In genomic region chr19:6138066-6138465, GRCh38 we compare ENCODE assay signal across 24 cellular contexts. TPM values are rescaled to one million over a fixed set of nuclear protein-coding genes. Genes with fewer than 3 reads are reported as not detected.
DNase-seq lines count a peak whose midpoint lies in the region; ATAC-seq lines count a peak whose summit lies in the region.
"Had no signal": no experiment of that assay in that cellular context is flagged by ENCODE, and none has a peak within 500 bp of the region (broad histone marks: within the 10 kb centered on the region; RNA-seq: fewer than 3 reads in every experiment).

No MANE protein-coding gene starts in this region.

- H3K4me1 Mint-ChIP-seq in memory B cell (peaks cover 8% of the 10 kb centered on the region), immature natural killer cell (no peaks in the 10 kb centered on the region)
- H3K4me1 Mint-ChIP-seq: activated naive CD8-positive, alpha-beta T cell treated with anti-CD3 and anti-CD28 coated beads for 36 hours had no signal

- no peaks in the 10 kb centered on the region for H3K4me1 ChIP-seq in adipocyte (ENCODE audit: control insufficient read depth, insufficient read depth, low read length)
- H3K4me1 ChIP-seq: BE2C, right atrium auricular region, spleen had no signal

- H3K9me3 Mint-ChIP-seq in memory B cell (peaks cover 2% of the 10 kb centered on the region), immature natural killer cell (no peaks in the 10 kb centered on the region)
- H3K9me3 Mint-ChIP-seq: activated naive CD8-positive, alpha-beta T cell treated with anti-CD3 and anti-CD28 coated beads for 36 hours had no signal

- ATAC-seq in memory B cell (ENCODE audit: low read depth) (no peak), HG02840 (IDR thresholded peaks at IDR 0.05; ENCODE audit: low FRiP score, unreplicated experiment) (no peak)

- H3K36me3 ChIP-seq in adipocyte (ENCODE audit: control insufficient read depth, insufficient read depth, low read length, severe bottlenecking): no peaks in the 10 kb centered on the region
- H3K36me3 ChIP-seq: BE2C, right atrium auricular region, spleen, thoracic aorta had no signal

- H3K36me3 Mint-ChIP-seq in memory B cell: no peaks in the 10 kb centered on the region
- H3K36me3 Mint-ChIP-seq in immature natural killer cell: no peaks in the 10 kb centered on the region
- H3K36me3 Mint-ChIP-seq: activated naive CD8-positive, alpha-beta T cell treated with anti-CD3 and anti-CD28 coated beads for 36 hours had no signal

- no peaks in the 10 kb centered on the region for H3K9me3 ChIP-seq in adipocyte (ENCODE audit: control insufficient read depth, low read length)
- H3K9me3 ChIP-seq: right atrium auricular region, spleen, thoracic aorta had no signal

- H3K4me3 ChIP-seq in adipocyte (ENCODE audit: low read length): no peak overlapping the region
- H3K4me3 ChIP-seq: right atrium auricular region, spleen, thoracic aorta had no signal

- H3K27me3 ChIP-seq in adipocyte (replicated peaks; ENCODE audit: control insufficient read depth, insufficient read depth, low read length): no peaks in the 10 kb centered on the region
- H3K27me3 ChIP-seq: BE2C, right atrium auricular region had no signal

- DNase-seq in COLO829 (ENCODE audit: low spot score) (peak; percentile 53), HK-2 (ENCODE audit: unreplicated experiment) (peak; percentile 27), adipocyte (ENCODE audit: low read depth) (peak; percentile 23), memory B cell (ENCODE audit: low spot score in 2 of 2) (no peak), immature natural killer cell (no peak), cerebellar cortex (ENCODE audit: low spot score) (no peak)
- DNase-seq: activated CD4-positive, alpha-beta T cell treated with anti-CD3 and anti-CD28 coated beads, Interleukin-2, amount 50 U/mL, for 4 hours; activated CD8-positive, alpha-beta memory T cell treated with anti-CD3 and anti-CD28 coated beads, Interleukin-2, amount 50 U/mL, for 4 hours; activated naive CD8-positive, alpha-beta T cell treated with anti-CD3 and anti-CD28 coated beads for 36 hours; BE2C; cerebellar nuclear complex; kidney glomerular epithelial cell; MM.1S; NCI-H1694 treated with DMSO at 0.1 percent for 48 hours; NCI-H2227 treated with DMSO at 0.1 percent for 48 hours; NCI-H748 treated with DMSO at 0.1 percent for 48 hours; Right ventricle myocardium superior; spleen; stimulated activated CD4-positive, alpha-beta T cell treated with anti-CD3 and anti-CD28 coated beads, Interleukin-4, amount 100 ng/mL, for 1 hour; stimulated activated naive CD4-positive, alpha-beta T cell treated with Interleukin-2 at 50 U/mL for 16 hours; T-helper 2 cell had no signal

- H3K4me3 Mint-ChIP-seq in memory B cell (no peak overlapping the region), immature natural killer cell (no peak overlapping the region)
- H3K4me3 Mint-ChIP-seq: activated naive CD8-positive, alpha-beta T cell treated with anti-CD3 and anti-CD28 coated beads for 36 hours had no signal

- H3K27ac Mint-ChIP-seq in memory B cell (peak overlapping the region; percentile 29), immature natural killer cell (no peak overlapping the region)
- H3K27ac Mint-ChIP-seq: activated naive CD8-positive, alpha-beta T cell treated with anti-CD3 and anti-CD28 coated beads for 36 hours had no signal

- H3K9ac ChIP-seq in adipocyte (ENCODE audit: low read length): no peak overlapping the region

- H3K27me3 Mint-ChIP-seq in memory B cell (peaks cover 4% of the 10 kb centered on the region), immature natural killer cell (ENCODE audit: low read depth in 3 of 3) (no peaks in the 10 kb centered on the region)
- H3K27me3 Mint-ChIP-seq: activated naive CD8-positive, alpha-beta T cell treated with anti-CD3 and anti-CD28 coated beads for 36 hours had no signal

RNA-seq across cellular contexts. Expression of gene ACSBG2, which starts 2.6 kb away (rescaled TPM):
- under 1 TPM in 1 of 3 donors, not detected in 2; 0.38 TPM for polyA plus RNA-seq in immature natural killer cell

RNA-seq across cellular contexts. Expression of gene RFX2, which starts 27.8 kb away (rescaled TPM):
- polyA plus RNA-seq in immature natural killer cell: 1 to 10 TPM in 2 of 3 donors, not detected in 1; 2.2 to 3.9 TPM

Comparison
In these comparisons a context has a peak if more than half of its experiments do, and no peak if none do; other contexts are left out.
1. DNase-seq: peak in COLO829 (single experiment), HK-2 (single experiment) and adipocyte (single experiment); none in memory B cell (0 of 2), immature natural killer cell (0 of 3) and cerebellar cortex (single experiment).